In the genomic region with DNA sequence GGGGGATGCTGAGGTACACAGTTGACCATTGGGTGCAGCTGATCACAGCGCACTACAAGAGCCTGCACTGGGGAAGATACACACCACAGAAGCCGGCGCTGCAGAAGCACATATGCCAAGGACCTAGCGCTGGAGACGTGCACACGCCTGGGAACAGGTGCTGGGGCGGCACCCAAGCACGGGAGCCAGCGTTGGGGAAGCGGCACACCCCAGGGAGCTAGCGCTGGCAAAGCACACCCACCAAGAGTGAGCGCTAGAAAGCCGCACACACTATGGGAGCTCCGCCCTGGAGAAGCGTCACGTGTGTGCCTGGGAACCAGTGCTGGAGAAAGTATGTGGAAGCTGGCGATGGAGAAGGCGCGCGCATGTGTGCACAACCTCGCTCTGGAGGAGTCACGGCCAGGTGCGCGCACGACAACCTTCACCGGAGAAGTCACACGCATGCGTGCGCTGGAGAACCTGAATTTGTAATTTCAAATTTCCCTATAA, we compare ENCODE assay signal across 1 cellular context.
TF ChIP-seq lines count a peak whose summit lies in the region.

No MANE protein-coding gene starts in this region.

TF ChIP-seq in H1, 55 proteins besides CTCF, POLR2A, EP300 and RAD21:
- TF ChIP-seq, protein P1, sequence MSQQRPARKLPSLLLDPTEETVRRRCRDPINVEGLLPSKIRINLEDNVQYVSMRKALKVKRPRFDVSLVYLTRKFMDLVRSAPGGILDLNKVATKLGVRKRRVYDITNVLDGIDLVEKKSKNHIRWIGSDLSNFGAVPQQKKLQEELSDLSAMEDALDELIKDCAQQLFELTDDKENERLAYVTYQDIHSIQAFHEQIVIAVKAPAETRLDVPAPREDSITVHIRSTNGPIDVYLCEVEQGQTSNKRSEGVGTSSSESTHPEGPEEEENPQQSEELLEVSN (IDR thresholded peaks at IDR 0.05) = peak; percentile 62; the same call in 1 of the 2 replicates
- TF ChIP-seq BCL11A (IDR thresholded peaks at IDR 0.05; ENCODE audit: low read depth in 2 of 2, low read length in 2 of 2) = no peak
- no peak for TF ChIP-seq CHD1 (IDR thresholded peaks at IDR 0.05; ENCODE audit: low read depth, low read length)
- no peak for TF ChIP-seq BACH1 (IDR thresholded peaks at IDR 0.05; ENCODE audit: low read length)
- TF ChIP-seq, protein P2, sequence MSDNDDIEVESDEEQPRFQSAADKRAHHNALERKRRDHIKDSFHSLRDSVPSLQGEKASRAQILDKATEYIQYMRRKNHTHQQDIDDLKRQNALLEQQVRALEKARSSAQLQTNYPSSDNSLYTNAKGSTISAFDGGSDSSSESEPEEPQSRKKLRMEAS (IDR thresholded peaks at IDR 0.05) = peak; percentile 68
- TF ChIP-seq SAP30 (IDR thresholded peaks at IDR 0.05; ENCODE audit: insufficient read depth, insufficient replicate concordance, low read length) = no peak
- peak; percentile 58 for TF ChIP-seq KDM4A (IDR thresholded peaks at IDR 0.05; ENCODE audit: low read depth, low read length, severe bottlenecking)
- no peak for TF ChIP-seq SP4 (IDR thresholded peaks at IDR 0.05; ENCODE audit: low read length)
- TF ChIP-seq, protein P3, sequence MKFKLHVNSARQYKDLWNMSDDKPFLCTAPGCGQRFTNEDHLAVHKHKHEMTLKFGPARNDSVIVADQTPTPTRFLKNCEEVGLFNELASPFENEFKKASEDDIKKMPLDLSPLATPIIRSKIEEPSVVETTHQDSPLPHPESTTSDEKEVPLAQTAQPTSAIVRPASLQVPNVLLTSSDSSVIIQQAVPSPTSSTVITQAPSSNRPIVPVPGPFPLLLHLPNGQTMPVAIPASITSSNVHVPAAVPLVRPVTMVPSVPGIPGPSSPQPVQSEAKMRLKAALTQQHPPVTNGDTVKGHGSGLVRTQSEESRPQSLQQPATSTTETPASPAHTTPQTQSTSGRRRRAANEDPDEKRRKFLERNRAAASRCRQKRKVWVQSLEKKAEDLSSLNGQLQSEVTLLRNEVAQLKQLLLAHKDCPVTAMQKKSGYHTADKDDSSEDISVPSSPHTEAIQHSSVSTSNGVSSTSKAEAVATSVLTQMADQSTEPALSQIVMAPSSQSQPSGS (IDR thresholded peaks at IDR 0.05; ENCODE audit: low read length) = no peak
- no peak for TF ChIP-seq SIN3A (conservative IDR thresholded peaks at IDR 0.05 in 1 of 2, IDR thresholded peaks at IDR 0.05 in 1 of 2; ENCODE audit: low read depth in 1 of 2, low read length in 2 of 2)
- 0 out of 2 replicates have a peak, but pooled peaks have one; percentile 37 for TF ChIP-seq TAF1 (IDR thresholded peaks at IDR 0.05; ENCODE audit: low read depth, low read length)
- TF ChIP-seq CHD2 (IDR thresholded peaks at IDR 0.05; ENCODE audit: low read length) = no peak
- TF ChIP-seq BRCA1 (IDR thresholded peaks at IDR 0.05; ENCODE audit: low read depth, low read length) = no peak
- no peak for TF ChIP-seq RFX5 (IDR thresholded peaks at IDR 0.05; ENCODE audit: borderline replicate concordance, low read depth, low read length)
- no peak for TF ChIP-seq ZNF274 (IDR thresholded peaks at IDR 0.05; ENCODE audit: borderline replicate concordance, extremely low read depth, low read length)
- TF ChIP-seq NRF1 (IDR thresholded peaks at IDR 0.05; ENCODE audit: low read depth, low read length) = peak; percentile 43
- TF ChIP-seq ASH2L (IDR thresholded peaks at IDR 0.05; ENCODE audit: low read length) = no peak
- TF ChIP-seq, protein P4, sequence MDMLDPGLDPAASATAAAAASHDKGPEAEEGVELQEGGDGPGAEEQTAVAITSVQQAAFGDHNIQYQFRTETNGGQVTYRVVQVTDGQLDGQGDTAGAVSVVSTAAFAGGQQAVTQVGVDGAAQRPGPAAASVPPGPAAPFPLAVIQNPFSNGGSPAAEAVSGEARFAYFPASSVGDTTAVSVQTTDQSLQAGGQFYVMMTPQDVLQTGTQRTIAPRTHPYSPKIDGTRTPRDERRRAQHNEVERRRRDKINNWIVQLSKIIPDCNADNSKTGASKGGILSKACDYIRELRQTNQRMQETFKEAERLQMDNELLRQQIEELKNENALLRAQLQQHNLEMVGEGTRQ (IDR thresholded peaks at IDR 0.05; ENCODE audit: low read length) = peak; percentile 72
